Comparison of ENCODE assay signal across 1 cellular context in the genomic region with DNA sequence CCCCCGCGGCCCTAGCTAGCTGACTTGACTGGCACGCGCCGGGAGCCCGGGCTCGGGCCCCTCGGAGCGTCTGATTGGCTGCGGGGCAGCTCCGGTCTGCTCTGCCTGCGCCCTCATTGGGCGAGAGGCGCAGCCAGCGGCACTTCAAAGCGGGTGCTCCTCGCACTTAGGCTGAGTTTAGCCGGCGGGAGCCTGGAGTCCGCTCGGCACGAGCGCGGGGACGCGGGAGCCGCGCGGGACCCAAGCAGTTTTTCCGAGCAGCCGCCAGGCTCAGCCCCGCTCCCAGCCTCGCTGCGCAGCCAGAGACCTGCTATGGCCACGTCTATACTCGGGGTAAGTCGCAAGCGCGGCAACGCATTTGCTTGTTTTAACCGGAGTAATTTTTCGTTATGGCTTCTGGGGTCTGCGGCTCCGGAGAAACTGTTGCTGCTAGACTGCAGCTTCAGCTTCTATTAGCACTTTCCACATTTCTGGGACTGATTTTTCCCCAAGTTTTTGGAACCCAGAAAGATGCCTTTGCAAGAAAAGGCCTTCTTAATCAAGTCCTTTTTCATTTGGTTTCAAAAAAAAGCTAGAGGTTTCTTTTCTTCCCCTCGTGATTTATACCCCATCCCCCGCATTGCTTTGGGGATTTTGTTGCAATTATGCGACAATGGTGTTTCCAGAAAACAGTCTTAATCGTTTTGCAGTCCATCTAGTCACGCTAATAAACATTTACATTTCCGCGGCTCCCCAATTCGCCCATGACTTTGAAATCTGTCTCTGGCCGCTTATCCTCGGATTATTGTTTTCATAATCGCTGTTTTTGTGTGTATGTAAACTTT.
TF ChIP-seq lines count a peak whose summit lies in the region.

A gene (plus strand): TSS at position 174 of the 824 bp plus-strand sequence. CDS start 139 bp downstream, at position 313.

TF ChIP-seq in HEK293, 187 proteins besides CTCF, POLR2A, EP300 and RAD21 (continued from another document and continues in another):
- TF ChIP-seq, protein P1, sequence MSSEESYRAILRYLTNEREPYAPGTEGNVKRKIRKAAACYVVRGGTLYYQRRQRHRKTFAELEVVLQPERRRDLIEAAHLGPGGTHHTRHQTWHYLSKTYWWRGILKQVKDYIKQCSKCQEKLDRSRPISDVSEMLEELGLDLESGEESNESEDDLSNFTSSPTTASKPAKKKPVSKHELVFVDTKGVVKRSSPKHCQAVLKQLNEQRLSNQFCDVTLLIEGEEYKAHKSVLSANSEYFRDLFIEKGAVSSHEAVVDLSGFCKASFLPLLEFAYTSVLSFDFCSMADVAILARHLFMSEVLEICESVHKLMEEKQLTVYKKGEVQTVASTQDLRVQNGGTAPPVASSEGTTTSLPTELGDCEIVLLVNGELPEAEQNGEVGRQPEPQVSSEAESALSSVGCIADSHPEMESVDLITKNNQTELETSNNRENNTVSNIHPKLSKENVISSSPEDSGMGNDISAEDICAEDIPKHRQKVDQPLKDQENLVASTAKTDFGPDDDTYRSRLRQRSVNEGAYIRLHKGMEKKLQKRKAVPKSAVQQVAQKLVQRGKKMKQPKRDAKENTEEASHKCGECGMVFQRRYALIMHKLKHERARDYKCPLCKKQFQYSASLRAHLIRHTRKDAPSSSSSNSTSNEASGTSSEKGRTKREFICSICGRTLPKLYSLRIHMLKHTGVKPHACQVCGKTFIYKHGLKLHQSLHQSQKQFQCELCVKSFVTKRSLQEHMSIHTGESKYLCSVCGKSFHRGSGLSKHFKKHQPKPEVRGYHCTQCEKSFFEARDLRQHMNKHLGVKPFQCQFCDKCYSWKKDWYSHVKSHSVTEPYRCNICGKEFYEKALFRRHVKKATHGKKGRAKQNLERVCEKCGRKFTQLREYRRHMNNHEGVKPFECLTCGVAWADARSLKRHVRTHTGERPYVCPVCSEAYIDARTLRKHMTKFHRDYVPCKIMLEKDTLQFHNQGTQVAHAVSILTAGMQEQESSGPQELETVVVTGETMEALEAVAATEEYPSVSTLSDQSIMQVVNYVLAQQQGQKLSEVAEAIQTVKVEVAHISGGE (tag by site-specific recombination; conservative IDR thresholded peaks at IDR 0.05; ENCODE audit: low read depth), result 0 out of 2 replicates have a peak, but pooled peaks have one; percentile 19
- TF ChIP-seq TCF7L2 (IDR thresholded peaks at IDR 0.05; ENCODE audit: borderline replicate concordance, low read depth, low read length), result peak; percentile 100
- TF ChIP-seq ZSCAN30 (tag by site-specific recombination; IDR thresholded peaks at IDR 0.05), result 0 out of 2 replicates have a peak, but pooled peaks have one; percentile 48
- no peak for TF ChIP-seq ZNF146 (tag by site-specific recombination; IDR thresholded peaks at IDR 0.05)
- TF ChIP-seq ZNF596 (tag by site-specific recombination; IDR thresholded peaks at IDR 0.05), result no peak
- TF ChIP-seq ZNF169 (tag by site-specific recombination; IDR thresholded peaks at IDR 0.05), result no peak
- TF ChIP-seq IKZF3 (tag by site-specific recombination; IDR thresholded peaks at IDR 0.05), result peak; percentile 41; the same call in 1 of the 2 replicates
- no peak for TF ChIP-seq ZNF239 (tag by site-specific recombination; IDR thresholded peaks at IDR 0.05)
- TF ChIP-seq KLF9 (tag by site-specific recombination; IDR thresholded peaks at IDR 0.05; ENCODE audit: low read depth), result no peak
- TF ChIP-seq ZNF837 (tag by site-specific recombination; IDR thresholded peaks at IDR 0.05), result no peak
- 0 out of 2 replicates have a peak, but pooled peaks have one; percentile 26 for TF ChIP-seq ZNF660 (tag by site-specific recombination; IDR thresholded peaks at IDR 0.05)
- no peak for TF ChIP-seq ZNF510 (tag by site-specific recombination; IDR thresholded peaks at IDR 0.05; ENCODE audit: insufficient replicate concordance)
- TF ChIP-seq, protein P2, sequence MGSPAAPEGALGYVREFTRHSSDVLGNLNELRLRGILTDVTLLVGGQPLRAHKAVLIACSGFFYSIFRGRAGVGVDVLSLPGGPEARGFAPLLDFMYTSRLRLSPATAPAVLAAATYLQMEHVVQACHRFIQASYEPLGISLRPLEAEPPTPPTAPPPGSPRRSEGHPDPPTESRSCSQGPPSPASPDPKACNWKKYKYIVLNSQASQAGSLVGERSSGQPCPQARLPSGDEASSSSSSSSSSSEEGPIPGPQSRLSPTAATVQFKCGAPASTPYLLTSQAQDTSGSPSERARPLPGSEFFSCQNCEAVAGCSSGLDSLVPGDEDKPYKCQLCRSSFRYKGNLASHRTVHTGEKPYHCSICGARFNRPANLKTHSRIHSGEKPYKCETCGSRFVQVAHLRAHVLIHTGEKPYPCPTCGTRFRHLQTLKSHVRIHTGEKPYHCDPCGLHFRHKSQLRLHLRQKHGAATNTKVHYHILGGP (tag by site-specific recombination; IDR thresholded peaks at IDR 0.05), result no peak
- no peak for TF ChIP-seq ZNF585B (tag by site-specific recombination; IDR thresholded peaks at IDR 0.05)
- TF ChIP-seq SCRT2 (tag by site-specific recombination; IDR thresholded peaks at IDR 0.05), result peak; percentile 37; the same call in 1 of the 2 replicates
- no peak for TF ChIP-seq ZNF529 (tag by site-specific recombination; IDR thresholded peaks at IDR 0.05; ENCODE audit: insufficient replicate concordance)
- no peak for TF ChIP-seq RBAK (tag by site-specific recombination; IDR thresholded peaks at IDR 0.05)
- TF ChIP-seq ZNF707 (tag by site-specific recombination; IDR thresholded peaks at IDR 0.05), result no peak
- no peak for TF ChIP-seq ZFP3 (tag by site-specific recombination; IDR thresholded peaks at IDR 0.05; ENCODE audit: low read depth)
- TF ChIP-seq ZNF133 (tag by site-specific recombination; IDR thresholded peaks at IDR 0.05), result no peak
- peak; percentile 75 for TF ChIP-seq ZNF600 (tag by site-specific recombination; IDR thresholded peaks at IDR 0.05)
- TF ChIP-seq ZNF140 (tag by site-specific recombination; IDR thresholded peaks at IDR 0.05), result no peak
- TF ChIP-seq, protein P3, sequence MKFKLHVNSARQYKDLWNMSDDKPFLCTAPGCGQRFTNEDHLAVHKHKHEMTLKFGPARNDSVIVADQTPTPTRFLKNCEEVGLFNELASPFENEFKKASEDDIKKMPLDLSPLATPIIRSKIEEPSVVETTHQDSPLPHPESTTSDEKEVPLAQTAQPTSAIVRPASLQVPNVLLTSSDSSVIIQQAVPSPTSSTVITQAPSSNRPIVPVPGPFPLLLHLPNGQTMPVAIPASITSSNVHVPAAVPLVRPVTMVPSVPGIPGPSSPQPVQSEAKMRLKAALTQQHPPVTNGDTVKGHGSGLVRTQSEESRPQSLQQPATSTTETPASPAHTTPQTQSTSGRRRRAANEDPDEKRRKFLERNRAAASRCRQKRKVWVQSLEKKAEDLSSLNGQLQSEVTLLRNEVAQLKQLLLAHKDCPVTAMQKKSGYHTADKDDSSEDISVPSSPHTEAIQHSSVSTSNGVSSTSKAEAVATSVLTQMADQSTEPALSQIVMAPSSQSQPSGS (tag by site-specific recombination; IDR thresholded peaks at IDR 0.05; ENCODE audit: low read depth), result no peak
- TF ChIP-seq, protein P4, sequence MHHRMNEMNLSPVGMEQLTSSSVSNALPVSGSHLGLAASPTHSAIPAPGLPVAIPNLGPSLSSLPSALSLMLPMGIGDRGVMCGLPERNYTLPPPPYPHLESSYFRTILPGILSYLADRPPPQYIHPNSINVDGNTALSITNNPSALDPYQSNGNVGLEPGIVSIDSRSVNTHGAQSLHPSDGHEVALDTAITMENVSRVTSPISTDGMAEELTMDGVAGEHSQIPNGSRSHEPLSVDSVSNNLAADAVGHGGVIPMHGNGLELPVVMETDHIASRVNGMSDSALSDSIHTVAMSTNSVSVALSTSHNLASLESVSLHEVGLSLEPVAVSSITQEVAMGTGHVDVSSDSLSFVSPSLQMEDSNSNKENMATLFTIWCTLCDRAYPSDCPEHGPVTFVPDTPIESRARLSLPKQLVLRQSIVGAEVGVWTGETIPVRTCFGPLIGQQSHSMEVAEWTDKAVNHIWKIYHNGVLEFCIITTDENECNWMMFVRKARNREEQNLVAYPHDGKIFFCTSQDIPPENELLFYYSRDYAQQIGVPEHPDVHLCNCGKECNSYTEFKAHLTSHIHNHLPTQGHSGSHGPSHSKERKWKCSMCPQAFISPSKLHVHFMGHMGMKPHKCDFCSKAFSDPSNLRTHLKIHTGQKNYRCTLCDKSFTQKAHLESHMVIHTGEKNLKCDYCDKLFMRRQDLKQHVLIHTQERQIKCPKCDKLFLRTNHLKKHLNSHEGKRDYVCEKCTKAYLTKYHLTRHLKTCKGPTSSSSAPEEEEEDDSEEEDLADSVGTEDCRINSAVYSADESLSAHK (tag by site-specific recombination; IDR thresholded peaks at IDR 0.05), result no peak
- TF ChIP-seq SETDB1 (IDR thresholded peaks at IDR 0.05; ENCODE audit: insufficient read length, low read length), result peak; percentile 18
- TF ChIP-seq PRDM1 (tag by site-specific recombination; IDR thresholded peaks at IDR 0.05), result no peak
- TF ChIP-seq, protein P5, sequence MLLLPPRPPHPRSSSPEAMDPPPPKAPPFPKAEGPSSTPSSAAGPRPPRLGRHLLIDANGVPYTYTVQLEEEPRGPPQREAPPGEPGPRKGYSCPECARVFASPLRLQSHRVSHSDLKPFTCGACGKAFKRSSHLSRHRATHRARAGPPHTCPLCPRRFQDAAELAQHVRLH (tag by site-specific recombination; IDR thresholded peaks at IDR 0.05), result no peak
- TF ChIP-seq, protein P6, sequence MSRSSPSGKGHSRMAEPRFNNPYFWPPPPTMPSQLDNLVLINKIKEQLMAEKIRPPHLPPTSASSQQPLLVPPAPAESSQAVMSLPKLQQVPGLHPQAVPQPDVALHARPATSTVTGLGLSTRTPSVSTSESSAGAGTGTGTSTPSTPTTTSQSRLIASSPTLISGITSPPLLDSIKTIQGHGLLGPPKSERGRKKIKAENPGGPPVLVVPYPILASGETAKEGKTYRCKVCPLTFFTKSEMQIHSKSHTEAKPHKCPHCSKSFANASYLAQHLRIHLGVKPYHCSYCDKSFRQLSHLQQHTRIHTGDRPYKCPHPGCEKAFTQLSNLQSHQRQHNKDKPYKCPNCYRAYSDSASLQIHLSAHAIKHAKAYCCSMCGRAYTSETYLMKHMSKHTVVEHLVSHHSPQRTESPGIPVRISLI (tag by site-specific recombination; IDR thresholded peaks at IDR 0.05), result no peak
- TF ChIP-seq ZNF112 (tag by site-specific recombination; IDR thresholded peaks at IDR 0.05), result no peak
- no peak for TF ChIP-seq ZSCAN16 (tag by site-specific recombination; IDR thresholded peaks at IDR 0.05)
- TF ChIP-seq, protein P7, sequence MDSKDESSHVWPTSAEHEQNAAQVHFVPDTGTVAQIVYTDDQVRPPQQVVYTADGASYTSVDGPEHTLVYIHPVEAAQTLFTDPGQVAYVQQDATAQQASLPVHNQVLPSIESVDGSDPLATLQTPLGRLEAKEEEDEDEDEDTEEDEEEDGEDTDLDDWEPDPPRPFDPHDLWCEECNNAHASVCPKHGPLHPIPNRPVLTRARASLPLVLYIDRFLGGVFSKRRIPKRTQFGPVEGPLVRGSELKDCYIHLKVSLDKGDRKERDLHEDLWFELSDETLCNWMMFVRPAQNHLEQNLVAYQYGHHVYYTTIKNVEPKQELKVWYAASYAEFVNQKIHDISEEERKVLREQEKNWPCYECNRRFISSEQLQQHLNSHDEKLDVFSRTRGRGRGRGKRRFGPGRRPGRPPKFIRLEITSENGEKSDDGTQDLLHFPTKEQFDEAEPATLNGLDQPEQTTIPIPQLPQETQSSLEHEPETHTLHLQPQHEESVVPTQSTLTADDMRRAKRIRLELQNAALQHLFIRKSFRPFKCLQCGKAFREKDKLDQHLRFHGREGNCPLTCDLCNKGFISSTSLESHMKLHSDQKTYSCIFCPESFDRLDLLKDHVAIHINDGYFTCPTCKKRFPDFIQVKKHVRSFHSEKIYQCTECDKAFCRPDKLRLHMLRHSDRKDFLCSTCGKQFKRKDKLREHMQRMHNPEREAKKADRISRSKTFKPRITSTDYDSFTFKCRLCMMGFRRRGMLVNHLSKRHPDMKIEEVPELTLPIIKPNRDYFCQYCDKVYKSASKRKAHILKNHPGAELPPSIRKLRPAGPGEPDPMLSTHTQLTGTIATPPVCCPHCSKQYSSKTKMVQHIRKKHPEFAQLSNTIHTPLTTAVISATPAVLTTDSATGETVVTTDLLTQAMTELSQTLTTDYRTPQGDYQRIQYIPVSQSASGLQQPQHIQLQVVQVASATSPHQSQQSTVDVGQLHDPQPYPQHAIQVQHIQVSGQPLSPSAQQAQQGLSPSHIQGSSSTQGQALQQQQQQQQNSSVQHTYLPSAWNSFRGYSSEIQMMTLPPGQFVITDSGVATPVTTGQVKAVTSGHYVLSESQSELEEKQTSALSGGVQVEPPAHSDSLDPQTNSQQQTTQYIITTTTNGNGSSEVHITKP (tag by site-specific recombination; IDR thresholded peaks at IDR 0.05), result no peak
- TF ChIP-seq, protein P8, sequence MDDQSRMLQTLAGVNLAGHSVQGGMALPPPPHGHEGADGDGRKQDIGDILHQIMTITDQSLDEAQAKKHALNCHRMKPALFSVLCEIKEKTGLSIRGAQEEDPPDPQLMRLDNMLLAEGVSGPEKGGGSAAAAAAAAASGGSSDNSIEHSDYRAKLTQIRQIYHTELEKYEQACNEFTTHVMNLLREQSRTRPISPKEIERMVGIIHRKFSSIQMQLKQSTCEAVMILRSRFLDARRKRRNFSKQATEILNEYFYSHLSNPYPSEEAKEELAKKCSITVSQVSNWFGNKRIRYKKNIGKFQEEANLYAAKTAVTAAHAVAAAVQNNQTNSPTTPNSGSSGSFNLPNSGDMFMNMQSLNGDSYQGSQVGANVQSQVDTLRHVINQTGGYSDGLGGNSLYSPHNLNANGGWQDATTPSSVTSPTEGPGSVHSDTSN (CRISPR knock-in tag; IDR thresholded peaks at IDR 0.05), result peak; percentile 48; the same call in 1 of the 2 replicates
- no peak for TF ChIP-seq ZFP37 (tag by site-specific recombination; IDR thresholded peaks at IDR 0.05)
- TF ChIP-seq ZNF747 (tag by site-specific recombination; IDR thresholded peaks at IDR 0.05), result no peak
- TF ChIP-seq ZNF549 (tag by site-specific recombination; IDR thresholded peaks at IDR 0.05), result no peak
- no peak for TF ChIP-seq KLF10 (tag by site-specific recombination; IDR thresholded peaks at IDR 0.05)
- TF ChIP-seq, protein P9, sequence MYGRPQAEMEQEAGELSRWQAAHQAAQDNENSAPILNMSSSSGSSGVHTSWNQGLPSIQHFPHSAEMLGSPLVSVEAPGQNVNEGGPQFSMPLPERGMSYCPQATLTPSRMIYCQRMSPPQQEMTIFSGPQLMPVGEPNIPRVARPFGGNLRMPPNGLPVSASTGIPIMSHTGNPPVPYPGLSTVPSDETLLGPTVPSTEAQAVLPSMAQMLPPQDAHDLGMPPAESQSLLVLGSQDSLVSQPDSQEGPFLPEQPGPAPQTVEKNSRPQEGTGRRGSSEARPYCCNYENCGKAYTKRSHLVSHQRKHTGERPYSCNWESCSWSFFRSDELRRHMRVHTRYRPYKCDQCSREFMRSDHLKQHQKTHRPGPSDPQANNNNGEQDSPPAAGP (tag by site-specific recombination; IDR thresholded peaks at IDR 0.05), result no peak
- TF ChIP-seq SP3 (tag by site-specific recombination; IDR thresholded peaks at IDR 0.05), result no peak
- TF ChIP-seq ZNF311 (tag by site-specific recombination; IDR thresholded peaks at IDR 0.05; ENCODE audit: borderline replicate concordance), result no peak
- peak; percentile 12; the same call in 1 of the 2 replicates for TF ChIP-seq ZBTB20 (tag by site-specific recombination; IDR thresholded peaks at IDR 0.05)
- TF ChIP-seq MEIS1 (CRISPR knock-in tag; IDR thresholded peaks at IDR 0.05; ENCODE audit: borderline replicate concordance), result no peak
- no peak for TF ChIP-seq ZNF701 (tag by site-specific recombination; IDR thresholded peaks at IDR 0.05)
- TF ChIP-seq SP7 (tag by site-specific recombination; IDR thresholded peaks at IDR 0.05), result 0 out of 2 replicates have a peak, but pooled peaks have one; percentile 17
- TF ChIP-seq GLIS2 (tag by site-specific recombination; IDR thresholded peaks at IDR 0.05), result peak; percentile 52; the same call in 1 of the 2 replicates
- TF ChIP-seq ZIC2 (tag by site-specific recombination; IDR thresholded peaks at IDR 0.05), result peak; percentile 15; the same call in 1 of the 2 replicates
- TF ChIP-seq SP2 (tag by site-specific recombination; IDR thresholded peaks at IDR 0.05), result peak; percentile 63
